ENCODE assay signal across 28 cellular contexts in the genomic region with DNA sequence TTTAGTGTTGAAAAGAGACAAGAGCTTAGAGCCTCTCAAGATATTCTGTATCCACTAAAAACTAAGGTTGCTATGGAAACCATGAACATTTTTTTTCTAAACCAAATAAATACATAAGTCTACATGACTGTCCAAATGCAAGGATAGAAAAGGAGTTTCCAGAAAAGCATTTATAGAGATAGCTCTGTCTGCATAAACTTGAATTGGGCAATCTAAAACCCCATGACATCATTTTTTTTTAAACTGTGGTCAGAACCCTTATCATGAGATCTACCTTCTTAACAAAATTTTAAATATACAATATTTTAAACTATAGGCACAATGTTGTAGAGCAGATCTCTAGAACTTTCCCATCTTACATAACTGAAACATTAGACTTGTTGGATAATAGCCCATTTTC. TPM values are rescaled to one million over a fixed set of nuclear protein-coding genes. Genes with fewer than 3 reads are reported as not detected.
"Had no signal": no experiment of that assay in that cellular context is flagged by ENCODE, and none has a peak within 500 bp of the region (broad histone marks: within the 10 kb centered on the region; RNA-seq: fewer than 3 reads in every experiment).

No MANE protein-coding gene starts in this region.

- H3K27me3 ChIP-seq: gastrocnemius medialis, spleen, tibial artery, upper lobe of left lung, uterus had no signal

- H3K4me3 Mint-ChIP-seq: endodermal cell; naive B cell; nephron; stimulated activated memory B cell treated with anti-CD40 and anti-IgM and Interleukin-4, amounts not matched to agents 10 μg/mL and 1 μg/mL and 100 μg/mL, for 72 hours; stimulated activated naive CD8-positive, alpha-beta T cell treated with anti-CD3 and anti-CD28 coated beads, Interleukin-15, Interleukin-2, amounts not matched to agents 100 ng/mL and 50 ng/mL, for 24 hours had no signal

- H3K4me3 ChIP-seq: coronary artery, gastrocnemius medialis, left ventricle myocardium inferior, lower lobe of right lung, pancreas, spleen, tibial artery, upper lobe of left lung, uterus had no signal

- H3K4me1 Mint-ChIP-seq: naive B cell; stimulated activated memory B cell treated with anti-CD40 and anti-IgM and Interleukin-4, amounts not matched to agents 10 μg/mL and 1 μg/mL and 100 μg/mL, for 72 hours had no signal

- H3K27ac ChIP-seq: coronary artery, gastrocnemius medialis, left ventricle myocardium inferior, lower lobe of right lung, pancreas, spleen, tibial artery, upper lobe of left lung, uterus had no signal

- H3K27ac Mint-ChIP-seq: endodermal cell; naive B cell; progenitor cell of endocrine pancreas; stimulated activated memory B cell treated with anti-CD40 and anti-IgM and Interleukin-4, amounts not matched to agents 10 μg/mL and 1 μg/mL and 100 μg/mL, for 72 hours; stimulated activated naive CD8-positive, alpha-beta T cell treated with anti-CD3 and anti-CD28 coated beads, Interleukin-15, Interleukin-2, amounts not matched to agents 100 ng/mL and 50 ng/mL, for 24 hours had no signal

- H3K36me3 ChIP-seq: gastrocnemius medialis, left ventricle myocardium inferior, lower lobe of right lung, pancreas, spleen, tibial artery, upper lobe of left lung, uterus had no signal

- DNase-seq: effector CD4-positive, alpha-beta T cell; endodermal cell; erythroblast; gastrocnemius medialis; kidney; left cardiac atrium; left ventricle myocardium inferior; lower lobe of right lung; mesendoderm; naive B cell; occipital lobe; pancreas; spleen; stimulated activated CD4-positive, alpha-beta T cell treated with anti-CD3 and anti-CD28 coated beads, Interleukin-15, amount 100 ng/mL, for 24 hours; stimulated activated CD4-positive, alpha-beta T cell treated with anti-CD3 and anti-CD28 coated beads, Interleukin-1b, Interleukin-23, amount 100 ng/mL, for 48 hours; stimulated activated CD4-positive, alpha-beta T cell treated with anti-CD3 and anti-CD28 coated beads, Interleukin-4, amount 100 ng/mL, for 24 hours; tibial artery; upper lobe of left lung; uterus had no signal

- H3K4me1 ChIP-seq: gastrocnemius medialis, left ventricle myocardium inferior, lower lobe of right lung, pancreas, spleen, tibial artery, upper lobe of left lung, uterus had no signal

- H3K27me3 Mint-ChIP-seq: naive B cell; progenitor cell of endocrine pancreas; stimulated activated memory B cell treated with anti-CD40 and anti-IgM and Interleukin-4, amounts not matched to agents 10 μg/mL and 1 μg/mL and 100 μg/mL, for 72 hours; stimulated activated naive CD8-positive, alpha-beta T cell treated with anti-CD3 and anti-CD28 coated beads, Interleukin-15, Interleukin-2, amounts not matched to agents 100 ng/mL and 50 ng/mL, for 24 hours had no signal

- H3K36me3 Mint-ChIP-seq: naive B cell; stimulated activated memory B cell treated with anti-CD40 and anti-IgM and Interleukin-4, amounts not matched to agents 10 μg/mL and 1 μg/mL and 100 μg/mL, for 72 hours had no signal

- H3K9me3 ChIP-seq: gastrocnemius medialis, lower lobe of right lung, tibial artery, upper lobe of left lung, uterus had no signal

- ATAC-seq: gastrocnemius medialis; left cardiac atrium; lower lobe of right lung; pancreas; sciatic nerve; stimulated activated memory B cell treated with anti-CD40 and anti-IgM and Interleukin-4, amounts not matched to agents 10 μg/mL and 1 μg/mL and 100 μg/mL, for 72 hours had no signal

RNA-seq across cellular contexts. Expression of gene FAM83B, which starts 36.4 kb away (rescaled TPM):
- total RNA-seq: dermis microvascular lymphatic vessel endothelial cell, endothelial cell of umbilical vein, sciatic nerve, skeletal muscle tissue, spleen had no signal
- polyA plus RNA-seq: endothelial cell of umbilical vein, spleen had no signal
